In the genomic region with DNA sequence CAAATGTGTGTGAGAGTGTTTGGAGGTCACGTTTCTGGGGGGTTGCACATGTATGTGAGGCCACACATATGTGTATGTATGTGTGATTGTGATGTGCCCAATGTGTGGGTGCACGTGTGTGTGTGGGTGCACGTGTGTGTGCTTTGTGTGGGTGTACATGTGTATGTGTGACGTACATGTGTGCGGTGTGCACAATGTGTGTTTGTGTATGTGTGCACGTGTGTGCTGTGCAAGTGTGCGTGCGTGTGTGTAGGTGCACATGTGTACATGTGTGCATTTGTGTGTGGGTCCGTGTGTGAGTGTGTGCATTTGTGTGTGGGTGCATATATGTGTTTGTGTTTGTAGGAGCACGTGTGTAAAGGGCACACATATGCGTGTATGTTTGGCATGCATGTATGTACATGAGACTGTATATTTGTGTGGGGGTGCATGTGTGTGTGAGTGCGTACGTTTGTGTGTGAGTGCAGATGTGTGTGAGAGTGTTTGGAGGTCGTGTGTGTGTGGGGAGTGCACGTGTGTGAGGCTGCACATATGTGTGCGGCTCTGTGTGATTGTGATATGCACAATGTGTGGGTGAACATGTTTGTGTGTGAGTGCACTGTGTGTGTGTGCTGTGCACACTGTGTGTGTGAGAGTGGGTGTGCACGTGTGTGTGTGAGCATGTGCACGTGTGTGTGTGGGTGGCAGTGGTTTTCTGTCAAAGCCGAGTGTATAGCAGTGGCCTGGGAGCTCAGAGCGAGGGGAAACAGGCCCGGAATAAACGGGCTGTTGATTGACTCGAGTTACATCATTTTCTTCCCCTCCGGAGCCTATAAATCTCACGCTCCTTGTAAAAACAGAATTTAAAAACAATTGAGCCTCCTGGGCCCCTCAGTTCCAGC, we compare ENCODE assay signal across 1 cellular context.
TF ChIP-seq lines count a peak whose summit lies in the region.

No MANE protein-coding gene starts in this region.

TF ChIP-seq in HepG2, 621 proteins besides CTCF, POLR2A, EP300 and RAD21 (continued from another document and continues in another):
- TF ChIP-seq, protein P1, sequence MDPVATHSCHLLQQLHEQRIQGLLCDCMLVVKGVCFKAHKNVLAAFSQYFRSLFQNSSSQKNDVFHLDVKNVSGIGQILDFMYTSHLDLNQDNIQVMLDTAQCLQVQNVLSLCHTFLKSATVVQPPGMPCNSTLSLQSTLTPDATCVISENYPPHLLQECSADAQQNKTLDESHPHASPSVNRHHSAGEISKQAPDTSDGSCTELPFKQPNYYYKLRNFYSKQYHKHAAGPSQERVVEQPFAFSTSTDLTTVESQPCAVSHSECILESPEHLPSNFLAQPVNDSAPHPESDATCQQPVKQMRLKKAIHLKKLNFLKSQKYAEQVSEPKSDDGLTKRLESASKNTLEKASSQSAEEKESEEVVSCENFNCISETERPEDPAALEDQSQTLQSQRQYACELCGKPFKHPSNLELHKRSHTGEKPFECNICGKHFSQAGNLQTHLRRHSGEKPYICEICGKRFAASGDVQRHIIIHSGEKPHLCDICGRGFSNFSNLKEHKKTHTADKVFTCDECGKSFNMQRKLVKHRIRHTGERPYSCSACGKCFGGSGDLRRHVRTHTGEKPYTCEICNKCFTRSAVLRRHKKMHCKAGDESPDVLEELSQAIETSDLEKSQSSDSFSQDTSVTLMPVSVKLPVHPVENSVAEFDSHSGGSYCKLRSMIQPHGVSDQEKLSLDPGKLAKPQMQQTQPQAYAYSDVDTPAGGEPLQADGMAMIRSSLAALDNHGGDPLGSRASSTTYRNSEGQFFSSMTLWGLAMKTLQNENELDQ (CRISPR knock-in tag; IDR thresholded peaks at IDR 0.05; ENCODE audit: borderline replicate concordance), result no peak
- TF ChIP-seq ZNF550 (CRISPR knock-in tag; IDR thresholded peaks at IDR 0.05; ENCODE audit: borderline replicate concordance) (peak; percentile 50; the same call in 1 of the 2 replicates), CHCHD3 (CRISPR knock-in tag; IDR thresholded peaks at IDR 0.05) (no peak; the same call in 1 of the 2 replicates), HNRNPUL1 (IDR thresholded peaks at IDR 0.05; ENCODE audit: low read depth, low read length) (no peak), SNAPC2 (CRISPR knock-in tag; IDR thresholded peaks at IDR 0.05) (no peak), ZBTB8A (CRISPR knock-in tag; IDR thresholded peaks at IDR 0.05; ENCODE audit: borderline replicate concordance, low read depth) (no peak), GFI1 (CRISPR knock-in tag; IDR thresholded peaks at IDR 0.05; ENCODE audit: borderline replicate concordance) (no peak), ZNF138 (CRISPR knock-in tag; IDR thresholded peaks at IDR 0.05; ENCODE audit: low read depth) (0 out of 2 replicates have a peak, but pooled peaks have one; percentile 42), EEA1 (CRISPR knock-in tag; IDR thresholded peaks at IDR 0.05; ENCODE audit: borderline replicate concordance) (no peak), ZC3H4 (CRISPR knock-in tag; IDR thresholded peaks at IDR 0.05; ENCODE audit: borderline replicate concordance) (no peak; the same call in 1 of the 2 replicates), ZFP90 (CRISPR knock-in tag; IDR thresholded peaks at IDR 0.05; ENCODE audit: borderline replicate concordance) (no peak), ATF7 (IDR thresholded peaks at IDR 0.05) (no peak), ATF7 (CRISPR knock-in tag; IDR thresholded peaks at IDR 0.05) (no peak), MEIS1 (CRISPR knock-in tag; IDR thresholded peaks at IDR 0.05; ENCODE audit: borderline replicate concordance) (no peak), HOXA3 (CRISPR knock-in tag; IDR thresholded peaks at IDR 0.05) (no peak), ZNF207 (IDR thresholded peaks at IDR 0.05; ENCODE audit: borderline replicate concordance) (0 out of 2 replicates have a peak, but pooled peaks have one; percentile 7), ZNF496 (CRISPR knock-in tag; IDR thresholded peaks at IDR 0.05; ENCODE audit: insufficient replicate concordance) (no peak), MIER2 (CRISPR knock-in tag; IDR thresholded peaks at IDR 0.05) (no peak), ZNF3 (CRISPR knock-in tag; IDR thresholded peaks at IDR 0.05) (no peak), TMF1 (CRISPR knock-in tag; IDR thresholded peaks at IDR 0.05; ENCODE audit: low read depth) (0 out of 2 replicates have a peak, but pooled peaks have one; percentile 50), ZNF354B (CRISPR knock-in tag; IDR thresholded peaks at IDR 0.05) (peak; percentile 98), IRF2 (CRISPR knock-in tag; IDR thresholded peaks at IDR 0.05) (no peak), NFYC (CRISPR knock-in tag; IDR thresholded peaks at IDR 0.05) (no peak), ZNF441 (CRISPR knock-in tag; IDR thresholded peaks at IDR 0.05; ENCODE audit: borderline replicate concordance) (peak; percentile 41; the same call in 1 of the 2 replicates), MXI1 (IDR thresholded peaks at IDR 0.05; ENCODE audit: borderline replicate concordance, low read depth, low read length) (no peak), ATRX (CRISPR knock-in tag; IDR thresholded peaks at IDR 0.05; ENCODE audit: borderline replicate concordance) (no peak), RCOR2 (CRISPR knock-in tag; IDR thresholded peaks at IDR 0.05) (no peak), SPEN (CRISPR knock-in tag; IDR thresholded peaks at IDR 0.05; ENCODE audit: low read depth) (peak; percentile 22; the same call in 1 of the 2 replicates), JDP2 (CRISPR knock-in tag; IDR thresholded peaks at IDR 0.05; ENCODE audit: borderline replicate concordance) (no peak), ZNF567 (CRISPR knock-in tag; IDR thresholded peaks at IDR 0.05; ENCODE audit: borderline replicate concordance) (peak; percentile 96; the same call in 1 of the 2 replicates), ZIK1 (CRISPR knock-in tag; IDR thresholded peaks at IDR 0.05; ENCODE audit: borderline replicate concordance, low read depth) (no peak)
- TF ChIP-seq, protein P2, sequence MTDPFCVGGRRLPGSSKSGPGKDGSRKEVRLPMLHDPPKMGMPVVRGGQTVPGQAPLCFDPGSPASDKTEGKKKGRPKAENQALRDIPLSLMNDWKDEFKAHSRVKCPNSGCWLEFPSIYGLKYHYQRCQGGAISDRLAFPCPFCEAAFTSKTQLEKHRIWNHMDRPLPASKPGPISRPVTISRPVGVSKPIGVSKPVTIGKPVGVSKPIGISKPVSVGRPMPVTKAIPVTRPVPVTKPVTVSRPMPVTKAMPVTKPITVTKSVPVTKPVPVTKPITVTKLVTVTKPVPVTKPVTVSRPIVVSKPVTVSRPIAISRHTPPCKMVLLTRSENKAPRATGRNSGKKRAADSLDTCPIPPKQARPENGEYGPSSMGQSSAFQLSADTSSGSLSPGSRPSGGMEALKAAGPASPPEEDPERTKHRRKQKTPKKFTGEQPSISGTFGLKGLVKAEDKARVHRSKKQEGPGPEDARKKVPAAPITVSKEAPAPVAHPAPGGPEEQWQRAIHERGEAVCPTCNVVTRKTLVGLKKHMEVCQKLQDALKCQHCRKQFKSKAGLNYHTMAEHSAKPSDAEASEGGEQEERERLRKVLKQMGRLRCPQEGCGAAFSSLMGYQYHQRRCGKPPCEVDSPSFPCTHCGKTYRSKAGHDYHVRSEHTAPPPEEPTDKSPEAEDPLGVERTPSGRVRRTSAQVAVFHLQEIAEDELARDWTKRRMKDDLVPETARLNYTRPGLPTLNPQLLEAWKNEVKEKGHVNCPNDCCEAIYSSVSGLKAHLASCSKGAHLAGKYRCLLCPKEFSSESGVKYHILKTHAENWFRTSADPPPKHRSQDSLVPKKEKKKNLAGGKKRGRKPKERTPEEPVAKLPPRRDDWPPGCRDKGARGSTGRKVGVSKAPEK (CRISPR knock-in tag; IDR thresholded peaks at IDR 0.05; ENCODE audit: borderline replicate concordance), result no peak
- TF ChIP-seq, protein P3, sequence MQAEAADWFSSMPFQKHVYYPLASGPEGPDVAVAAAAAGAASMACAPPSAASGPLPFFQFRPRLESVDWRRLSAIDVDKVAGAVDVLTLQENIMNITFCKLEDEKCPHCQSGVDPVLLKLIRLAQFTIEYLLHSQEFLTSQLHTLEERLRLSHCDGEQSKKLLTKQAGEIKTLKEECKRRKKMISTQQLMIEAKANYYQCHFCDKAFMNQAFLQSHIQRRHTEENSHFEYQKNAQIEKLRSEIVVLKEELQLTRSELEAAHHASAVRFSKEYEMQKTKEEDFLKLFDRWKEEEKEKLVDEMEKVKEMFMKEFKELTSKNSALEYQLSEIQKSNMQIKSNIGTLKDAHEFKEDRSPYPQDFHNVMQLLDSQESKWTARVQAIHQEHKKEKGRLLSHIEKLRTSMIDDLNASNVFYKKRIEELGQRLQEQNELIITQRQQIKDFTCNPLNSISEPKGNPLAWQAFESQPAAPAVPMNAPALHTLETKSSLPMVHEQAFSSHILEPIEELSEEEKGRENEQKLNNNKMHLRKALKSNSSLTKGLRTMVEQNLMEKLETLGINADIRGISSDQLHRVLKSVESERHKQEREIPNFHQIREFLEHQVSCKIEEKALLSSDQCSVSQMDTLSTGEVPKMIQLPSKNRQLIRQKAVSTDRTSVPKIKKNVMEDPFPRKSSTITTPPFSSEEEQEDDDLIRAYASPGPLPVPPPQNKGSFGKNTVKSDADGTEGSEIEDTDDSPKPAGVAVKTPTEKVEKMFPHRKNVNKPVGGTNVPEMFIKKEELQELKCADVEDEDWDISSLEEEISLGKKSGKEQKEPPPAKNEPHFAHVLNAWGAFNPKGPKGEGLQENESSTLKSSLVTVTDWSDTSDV (CRISPR knock-in tag; IDR thresholded peaks at IDR 0.05), result no peak
- TF ChIP-seq, protein P4, sequence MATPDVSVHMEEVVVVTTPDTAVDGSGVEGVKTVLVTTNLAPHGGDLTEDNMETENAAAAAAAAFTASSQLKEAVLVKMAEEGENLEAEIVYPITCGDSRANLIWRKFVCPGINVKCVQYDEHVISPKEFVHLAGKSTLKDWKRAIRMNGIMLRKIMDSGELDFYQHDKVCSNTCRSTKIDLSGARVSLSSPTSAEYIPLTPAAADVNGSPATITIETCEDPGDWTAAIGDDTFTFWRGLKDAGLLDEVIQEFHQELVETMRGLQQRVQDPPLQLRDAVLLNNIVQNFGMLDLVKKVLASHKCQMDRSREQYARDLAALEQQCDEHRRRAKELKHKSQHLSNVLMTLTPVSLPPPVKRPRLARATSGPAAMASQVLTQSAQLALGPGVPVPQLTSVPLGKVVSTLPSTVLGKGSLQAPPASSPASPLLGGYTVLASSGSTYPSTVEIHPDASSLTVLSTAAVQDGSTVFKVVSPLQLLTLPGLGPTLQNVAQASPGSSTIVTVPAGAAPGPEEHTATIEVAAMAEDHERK (CRISPR knock-in tag; IDR thresholded peaks at IDR 0.05; ENCODE audit: low read depth), result no peak
- TF ChIP-seq, protein P5, sequence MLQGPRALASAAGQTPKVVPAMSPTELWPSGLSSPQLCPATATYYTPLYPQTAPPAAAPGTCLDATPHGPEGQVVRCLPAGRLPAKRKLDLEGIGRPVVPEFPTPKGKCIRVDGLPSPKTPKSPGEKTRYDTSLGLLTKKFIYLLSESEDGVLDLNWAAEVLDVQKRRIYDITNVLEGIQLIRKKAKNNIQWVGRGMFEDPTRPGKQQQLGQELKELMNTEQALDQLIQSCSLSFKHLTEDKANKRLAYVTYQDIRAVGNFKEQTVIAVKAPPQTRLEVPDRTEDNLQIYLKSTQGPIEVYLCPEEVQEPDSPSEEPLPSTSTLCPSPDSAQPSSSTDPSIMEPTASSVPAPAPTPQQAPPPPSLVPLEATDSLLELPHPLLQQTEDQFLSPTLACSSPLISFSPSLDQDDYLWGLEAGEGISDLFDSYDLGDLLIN (CRISPR knock-in tag; IDR thresholded peaks at IDR 0.05; ENCODE audit: borderline replicate concordance), result no peak
- TF ChIP-seq, protein P6, sequence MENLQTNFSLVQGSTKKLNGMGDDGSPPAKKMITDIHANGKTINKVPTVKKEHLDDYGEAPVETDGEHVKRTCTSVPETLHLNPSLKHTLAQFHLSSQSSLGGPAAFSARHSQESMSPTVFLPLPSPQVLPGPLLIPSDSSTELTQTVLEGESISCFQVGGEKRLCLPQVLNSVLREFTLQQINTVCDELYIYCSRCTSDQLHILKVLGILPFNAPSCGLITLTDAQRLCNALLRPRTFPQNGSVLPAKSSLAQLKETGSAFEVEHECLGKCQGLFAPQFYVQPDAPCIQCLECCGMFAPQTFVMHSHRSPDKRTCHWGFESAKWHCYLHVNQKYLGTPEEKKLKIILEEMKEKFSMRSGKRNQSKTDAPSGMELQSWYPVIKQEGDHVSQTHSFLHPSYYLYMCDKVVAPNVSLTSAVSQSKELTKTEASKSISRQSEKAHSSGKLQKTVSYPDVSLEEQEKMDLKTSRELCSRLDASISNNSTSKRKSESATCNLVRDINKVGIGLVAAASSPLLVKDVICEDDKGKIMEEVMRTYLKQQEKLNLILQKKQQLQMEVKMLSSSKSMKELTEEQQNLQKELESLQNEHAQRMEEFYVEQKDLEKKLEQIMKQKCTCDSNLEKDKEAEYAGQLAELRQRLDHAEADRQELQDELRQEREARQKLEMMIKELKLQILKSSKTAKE (CRISPR knock-in tag; IDR thresholded peaks at IDR 0.05; ENCODE audit: borderline replicate concordance), result peak; percentile 71; the same call in 1 of the 2 replicates
- TF ChIP-seq, protein P7, sequence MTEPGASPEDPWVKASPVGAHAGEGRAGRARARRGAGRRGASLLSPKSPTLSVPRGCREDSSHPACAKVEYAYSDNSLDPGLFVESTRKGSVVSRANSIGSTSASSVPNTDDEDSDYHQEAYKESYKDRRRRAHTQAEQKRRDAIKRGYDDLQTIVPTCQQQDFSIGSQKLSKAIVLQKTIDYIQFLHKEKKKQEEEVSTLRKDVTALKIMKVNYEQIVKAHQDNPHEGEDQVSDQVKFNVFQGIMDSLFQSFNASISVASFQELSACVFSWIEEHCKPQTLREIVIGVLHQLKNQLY (CRISPR knock-in tag; IDR thresholded peaks at IDR 0.05), result no peak
- TF ChIP-seq, protein P8, sequence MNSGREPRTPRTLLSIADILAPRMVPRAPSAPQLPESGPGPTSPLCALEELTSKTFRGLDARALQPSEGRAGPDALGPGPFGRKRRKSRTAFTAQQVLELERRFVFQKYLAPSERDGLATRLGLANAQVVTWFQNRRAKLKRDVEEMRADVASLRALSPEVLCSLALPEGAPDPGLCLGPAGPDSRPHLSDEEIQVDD (CRISPR knock-in tag; IDR thresholded peaks at IDR 0.05; ENCODE audit: borderline replicate concordance), result no peak
- TF ChIP-seq, protein P9, sequence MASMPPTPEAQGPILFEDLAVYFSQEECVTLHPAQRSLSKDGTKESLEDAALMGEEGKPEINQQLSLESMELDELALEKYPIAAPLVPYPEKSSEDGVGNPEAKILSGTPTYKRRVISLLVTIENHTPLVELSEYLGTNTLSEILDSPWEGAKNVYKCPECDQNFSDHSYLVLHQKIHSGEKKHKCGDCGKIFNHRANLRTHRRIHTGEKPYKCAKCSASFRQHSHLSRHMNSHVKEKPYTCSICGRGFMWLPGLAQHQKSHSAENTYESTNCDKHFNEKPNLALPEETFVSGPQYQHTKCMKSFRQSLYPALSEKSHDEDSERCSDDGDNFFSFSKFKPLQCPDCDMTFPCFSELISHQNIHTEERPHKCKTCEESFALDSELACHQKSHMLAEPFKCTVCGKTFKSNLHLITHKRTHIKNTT (CRISPR knock-in tag; IDR thresholded peaks at IDR 0.05), result no peak
